In the genomic region with DNA sequence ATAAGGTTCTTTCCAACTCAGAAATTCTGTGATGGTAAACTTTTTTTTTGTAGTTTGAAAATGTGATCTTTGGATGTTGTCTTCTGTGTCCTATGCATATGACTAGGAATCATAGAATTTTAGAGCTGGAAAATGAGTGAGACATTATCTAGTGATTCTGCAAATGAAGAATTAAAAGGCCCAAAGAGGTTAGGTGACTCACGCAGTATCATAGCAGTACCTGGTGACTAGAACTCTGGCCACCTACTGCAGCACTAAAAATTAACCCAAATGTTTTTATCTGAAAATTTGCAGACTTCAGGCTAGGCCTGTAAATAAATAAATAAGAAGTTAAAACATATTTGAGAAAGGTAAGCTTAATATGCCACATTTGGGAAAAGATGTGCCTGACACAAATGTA, we compare ENCODE assay signal across 20 cellular contexts. TPM values are rescaled to one million over a fixed set of nuclear protein-coding genes. Genes with fewer than 3 reads are reported as not detected.
DNase-seq lines count a peak whose midpoint lies in the region; ATAC-seq and TF ChIP-seq lines count a peak whose summit lies in the region.
"Had no signal": no experiment of that assay in that cellular context is flagged by ENCODE, and none has a peak within 500 bp of the region (broad histone marks: within the 10 kb centered on the region; RNA-seq: fewer than 3 reads in every experiment).

No MANE protein-coding gene starts in this region.

- H3K23ac ChIP-seq in mesendoderm (ENCODE audit: low read length) = no peak overlapping the region

- no peak overlapping the region for H3K4me2 ChIP-seq in PC-3 (ENCODE audit: low read length)
- no peak overlapping the region for H3K4me2 ChIP-seq in mesendoderm (ENCODE audit: low read length)

- H3K4ac ChIP-seq in mesendoderm (ENCODE audit: low read depth, low read length) = no peak overlapping the region

- CTCF ChIA-PET in PC-3 (lab: Charles Lee) = no interaction called here

- no peaks in the 10 kb centered on the region for H3K9me3 ChIP-seq in PC-3 (ENCODE audit: low read length)
- no peaks in the 10 kb centered on the region for H3K9me3 ChIP-seq in tibial nerve
- H3K9me3 ChIP-seq: left lung, right atrium auricular region, transverse colon had no signal

- no peaks in the 10 kb centered on the region for H3K27me3 Mint-ChIP-seq in osteocyte (ENCODE audit: unreplicated experiment)

- no peak for TF ChIP-seq EP300 in tibial nerve (IDR thresholded peaks at IDR 0.05)

- H3K36me3 Mint-ChIP-seq in osteocyte (ENCODE audit: unreplicated experiment) = peaks cover 2% of the 10 kb centered on the region

- 95 to 100% methylated on average over 1 of the region's 1 CpG for WGBS in tibial nerve, 2 donors
- WGBS in mesendoderm (ENCODE audit: extremely low coverage, insufficient coverage, low lambda C conversion rate) = no CpG with 5 or more reads among the region's 1 CpG

- H3K18ac ChIP-seq in mesendoderm (ENCODE audit: low read length) = no peak overlapping the region

- no peak overlapping the region for H3K9ac ChIP-seq in PC-3 (ENCODE audit: low read length)
- no peak overlapping the region for H3K9ac ChIP-seq in mesendoderm (ENCODE audit: low read length)

- no peaks in the 10 kb centered on the region for H3K79me1 ChIP-seq in mesendoderm (ENCODE audit: low read length)

- BruUV-seq in PC-3 (replicated peaks; lab: Mats Ljungman, UMichigan) = no TSS peak

- H3K27ac ChIP-seq in PC-3 (ENCODE audit: low read length) = no peak overlapping the region
- no peak overlapping the region for H3K27ac ChIP-seq in tibial nerve
- no peak overlapping the region for H3K27ac ChIP-seq in mesendoderm (ENCODE audit: low read depth, low read length)
- H3K27ac ChIP-seq: left lung, RWPE1 had no signal

- ATAC-seq in activated CD4-positive, CD25-positive, alpha-beta regulatory T cell treated with anti-CD3 and anti-CD28 coated beads, Interleukin-2, amount 50 U/mL, for 24 hours = peak; percentile 48 to 69
- no peak for ATAC-seq in PC-3

- H3K4me3 ChIP-seq in PC-3 (ENCODE audit: low read length) (no peak overlapping the region), epithelial cell of esophagus (ENCODE audit: low read length) (no peak overlapping the region), tibial nerve (no peak overlapping the region), mesendoderm (ENCODE audit: low read length) (no peak overlapping the region)
- H3K4me3 ChIP-seq: dorsolateral prefrontal cortex, left lung, right atrium auricular region, transverse colon had no signal

- no peaks in the 10 kb centered on the region for H3K9me3 Mint-ChIP-seq in osteocyte (ENCODE audit: unreplicated experiment)
- H3K9me3 Mint-ChIP-seq: nephron had no signal

- H2AK5ac ChIP-seq in mesendoderm (ENCODE audit: low read length) = no peak overlapping the region

- 0 out of 2 replicates have a peak, but pooled peaks cover 5% of the 10 kb centered on the region for H3K36me3 ChIP-seq in PC-3 (ENCODE audit: low read depth, low read length)
- peaks cover 0 to 7% (median 0%) of the 10 kb centered on the region in 3 donors for H3K36me3 ChIP-seq in tibial nerve
- H3K36me3 ChIP-seq in mesendoderm (ENCODE audit: control insufficient read depth, insufficient read depth, low read length) = no peaks in the 10 kb centered on the region
- H3K36me3 ChIP-seq: right atrium auricular region, transverse colon had no signal

- TF ChIP-seq CTCF in PC-3 (conservative IDR thresholded peaks at IDR 0.05; ENCODE audit: low read depth, low read length) (no peak), epithelial cell of esophagus (IDR thresholded peaks at IDR 0.05; ENCODE audit: insufficient read depth, low read depth, low read length, missing control alignments) (no peak), osteocyte (IDR thresholded peaks at IDR 0.05) (no peak), tibial nerve (IDR thresholded peaks at IDR 0.05) (no peak)

- H3K79me2 ChIP-seq in PC-3 (ENCODE audit: low read length) (no peaks in the 10 kb centered on the region), mesendoderm (ENCODE audit: control insufficient read depth, insufficient read depth, low read length) (no peaks in the 10 kb centered on the region)

- no peak overlapping the region for H2BK15ac ChIP-seq in mesendoderm (replicated peaks; ENCODE audit: low read depth)

- no peaks in the 10 kb centered on the region for H3F3A ChIP-seq in PC-3 (ENCODE audit: low read length, unreplicated experiment)

- POLR2A ChIA-PET in PC-3 (lab: Charles Lee; ENCODE audit: unreplicated experiment) = no interaction called here

- H3K4me1 ChIP-seq in PC-3 (ENCODE audit: insufficient read depth, low read length) = no peaks in the 10 kb centered on the region
- peaks cover 0 to 40% (median 5%) of the 10 kb centered on the region in 4 donors for H3K4me1 ChIP-seq in tibial nerve
- no peaks in the 10 kb centered on the region for H3K4me1 ChIP-seq in mesendoderm (ENCODE audit: control insufficient read depth, low read depth, low read length)

- no peak for TF ChIP-seq POLR2A in tibial nerve (IDR thresholded peaks at IDR 0.05)

- peak overlapping the region; percentile 77 for H3K27ac Mint-ChIP-seq in osteocyte (ENCODE audit: unreplicated experiment)
- H3K27ac Mint-ChIP-seq: nephron had no signal

- H4K5ac ChIP-seq in mesendoderm (ENCODE audit: low read length) = no peak overlapping the region

- H4K8ac ChIP-seq in mesendoderm (ENCODE audit: low read depth, low read length) = no peak overlapping the region

- no peak overlapping the region for H3K56ac ChIP-seq in mesendoderm (ENCODE audit: low read length)

- no peak overlapping the region for H2BK120ac ChIP-seq in mesendoderm (ENCODE audit: low read depth, low read length)

- H3K9me2 ChIP-seq in PC-3 (replicated peaks; ENCODE audit: low read length) = no peaks in the 10 kb centered on the region

- intact Hi-C loops in PC-3 (cut with micrococcal nuclease) = no loop called here

- no peak overlapping the region for H2BK5ac ChIP-seq in mesendoderm (ENCODE audit: low read length)

- no peak for DNase-seq in activated CD4-positive, CD25-positive, alpha-beta regulatory T cell treated with anti-CD3 and anti-CD28 coated beads, Interleukin-2, amount 50 U/mL, for 72 hours
- DNase-seq in PC-3 = peak; percentile 12
- DNase-seq in epithelial cell of esophagus (ENCODE audit: low read depth) = peak; percentile 34
- DNase-seq in osteocyte (ENCODE audit: extremely low spot score, unreplicated experiment) = no peak
- DNase-seq in NCI-H1092 treated with DMSO at 0.1 percent for 48 hours (lab: John Stamatoyannopoulos, UW) = no peak
- no peak for DNase-seq in tibial nerve (ENCODE audit: low spot score in 2 of 2)
- no peak for DNase-seq in mesendoderm
- DNase-seq: 8988T; DND-41; left lung; NCI-H1092; NCI-H2171 treated with DMSO at 0.1 percent for 48 hours; NCI-H82; stimulated activated CD4-positive, alpha-beta T cell treated with anti-CD3 and anti-CD28 coated beads, Interleukin-4, amount 100 ng/mL, for 4 hours had no signal

- H2AFZ ChIP-seq in PC-3 (ENCODE audit: low read length) = no peak overlapping the region

- peaks cover 25% of the 10 kb centered on the region for H3K4me1 Mint-ChIP-seq in osteocyte (ENCODE audit: unreplicated experiment)

- no peaks in the 10 kb centered on the region for H4K20me1 ChIP-seq in PC-3 (ENCODE audit: low read length)

- H3K4me3 Mint-ChIP-seq in osteocyte (ENCODE audit: unreplicated experiment) = no peak overlapping the region
- H3K4me3 Mint-ChIP-seq: nephron had no signal

- no peaks in the 10 kb centered on the region for H3K27me3 ChIP-seq in PC-3 (ENCODE audit: low read length)
- H3K27me3 ChIP-seq in tibial nerve = no peaks in the 10 kb centered on the region
- no peaks in the 10 kb centered on the region for H3K27me3 ChIP-seq in mesendoderm (ENCODE audit: insufficient read depth, low read length, poor library complexity)
- H3K27me3 ChIP-seq: dorsolateral prefrontal cortex, left lung, right atrium auricular region, transverse colon had no signal

RNA-seq across cellular contexts. Expression of a gene that starts 52.8 kb away (rescaled TPM):
- total RNA-seq in PC-3 (2014; rRNA removed) (22.2 and 22.4 TPM in 2 replicates), osteocyte (27.9 and 28.8 TPM in 2 replicates), tibial nerve (10 to 100 TPM; 21.6 to 44.8 (median 28.3) TPM)
- polyA plus RNA-seq in mesendoderm (2013, experiment 1 of 2) = 4.9 TPM
- 5.2 TPM for polyA plus RNA-seq in mesendoderm (2013, experiment 2 of 2)

Comparison
In these comparisons a context has a peak if more than half of its experiments do, and no peak if none do; other contexts are left out.
1. DNase-seq: peak in PC-3 (single experiment) and epithelial cell of esophagus (single experiment); none in activated CD4-positive, CD25-positive, alpha-beta regulatory T cell treated with anti-CD3 and anti-CD28 coated beads, Interleukin-2, amount 50 U/mL, for 72 hours (single experiment), osteocyte (single experiment), NCI-H1092 treated with DMSO at 0.1 percent for 48 hours (single experiment), tibial nerve (0 of 2) and mesendoderm (single experiment).